8 cellular contexts compared by ENCODE assay signal in the genomic region with DNA sequence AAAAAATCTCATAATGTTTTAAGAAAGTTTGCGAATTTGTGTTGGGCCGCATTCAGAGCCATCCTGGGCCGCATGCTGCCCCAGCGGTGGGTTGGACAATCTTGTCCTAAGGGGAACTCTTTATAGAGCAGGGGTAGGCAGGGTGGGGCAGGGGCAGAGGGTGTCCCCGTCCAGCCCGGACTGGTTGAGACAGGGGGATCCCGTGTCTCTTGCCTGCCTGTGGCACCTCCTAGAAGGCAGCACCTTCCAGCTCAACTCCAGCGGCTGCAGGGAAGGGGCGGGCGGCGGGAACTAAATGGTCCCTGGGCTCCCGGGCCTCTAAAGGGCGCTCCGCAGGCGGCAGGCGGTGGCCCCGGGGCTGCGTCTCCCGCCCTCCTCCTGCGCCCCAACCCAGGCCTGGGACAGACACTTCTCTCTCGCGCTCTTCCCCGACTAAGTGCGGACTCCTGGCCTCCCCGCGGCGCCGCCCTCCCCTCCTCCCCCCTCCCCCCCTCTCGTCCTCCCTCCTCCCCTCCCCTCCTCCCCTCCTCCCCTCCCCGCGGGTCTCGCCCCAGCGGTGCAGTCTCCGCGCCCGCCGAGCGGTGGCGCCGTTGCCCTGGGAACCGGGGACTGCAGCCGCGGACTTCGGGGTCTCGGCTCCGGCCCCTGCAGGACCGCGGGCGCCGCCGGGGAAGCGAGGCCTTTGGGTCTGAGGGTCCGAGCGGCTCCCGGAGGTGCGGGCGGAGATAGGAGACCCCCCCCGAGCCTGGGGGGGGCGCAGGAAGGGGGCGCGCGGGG.
DNase-seq lines count a peak whose midpoint lies in the region; ATAC-seq and TF ChIP-seq lines count a peak whose summit lies in the region.

No MANE protein-coding gene starts in this region.

- H3K4me3 ChIP-seq in Loucy (ENCODE audit: low read length, poor library complexity, severe bottlenecking), result no peak overlapping the region
- H3K4me3 ChIP-seq in gastroesophageal sphincter, result peak overlapping the region in 1 of 2 donors; percentile 43
- peak overlapping the region; percentile 25 to 27 for H3K4me3 ChIP-seq in prostate gland

- H3K9ac ChIP-seq in Loucy (ENCODE audit: low read depth, low read length, poor library complexity, severe bottlenecking), result no peak overlapping the region

- H3K4me1 ChIP-seq in Loucy (ENCODE audit: insufficient read depth, low read length, poor library complexity, severe bottlenecking) (no peaks in the 10 kb centered on the region), gastroesophageal sphincter (peaks cover 0 to 17% (median 4%) of the 10 kb centered on the region in 3 donors), prostate gland (replicated peaks) (no peaks in the 10 kb centered on the region)

- no peaks in the 10 kb centered on the region for H3K9me3 ChIP-seq in Loucy (ENCODE audit: insufficient read depth, low read depth, low read length)
- H3K9me3 ChIP-seq in gastroesophageal sphincter, result peaks cover 0 to 17% (median 0%) of the 10 kb centered on the region in 3 donors
- H3K9me3 ChIP-seq in prostate gland, result no peaks in the 10 kb centered on the region

- TF ChIP-seq CTCF in Loucy (conservative IDR thresholded peaks at IDR 0.05; ENCODE audit: low read length) (peak; percentile 29), gastroesophageal sphincter (IDR thresholded peaks at IDR 0.05) (peak in 2 of 4 experiments; percentile 8 to 39), prostate gland (IDR thresholded peaks at IDR 0.05) (peak in 3 of 4 experiments; percentile 7 to 44 (median 40))

- H4K20me1 ChIP-seq in Loucy (ENCODE audit: insufficient read depth, low read length, poor library complexity, severe bottlenecking), result no peaks in the 10 kb centered on the region

- no peak for TF ChIP-seq POLR2A in gastroesophageal sphincter (IDR thresholded peaks at IDR 0.05)
- no peak for TF ChIP-seq POLR2A in prostate gland (IDR thresholded peaks at IDR 0.05)

- peak; percentile 50 for ATAC-seq in gastroesophageal sphincter
- ATAC-seq in GM19467 (IDR thresholded peaks at IDR 0.05; ENCODE audit: unreplicated experiment), result no peak
- no peak for ATAC-seq in GM21825 (IDR thresholded peaks at IDR 0.05; ENCODE audit: unreplicated experiment)

- intact Hi-C loops in prostate gland (cut with DNase I), result no loop called here

- H3K4me2 ChIP-seq in Loucy (ENCODE audit: low read depth, low read length, poor library complexity, severe bottlenecking), result no peak overlapping the region

- no peaks in the 10 kb centered on the region for H3F3A ChIP-seq in Loucy (ENCODE audit: low read depth)

- H3K79me2 ChIP-seq in Loucy (ENCODE audit: insufficient read depth, low read length), result no peaks in the 10 kb centered on the region

- DNase-seq in Daoy (ENCODE audit: low read depth) (peak; percentile 63), activated T-cell treated with anti-CD3 and anti-CD28 coated beads for 48 hours (ENCODE audit: low read depth) (peak; percentile 55), prostate gland (ENCODE audit: low spot score) (peak; percentile 31), amniotic stem cell (lab: John Stamatoyannopoulos, UW) (no peak)

- WGBS in gastroesophageal sphincter (ENCODE audit: low coverage in 1 of 2), 2 donors, result 0 to 30% methylated on average over 3 to 4 of the region's 62 CpGs
- WGBS in prostate gland, result 9% methylated on average over 26 of the region's 62 CpGs

- H3K36me3 ChIP-seq in Loucy (ENCODE audit: insufficient read depth, low read length) (no peaks in the 10 kb centered on the region), gastroesophageal sphincter (no peaks in the 10 kb centered on the region), prostate gland (no peaks in the 10 kb centered on the region)

- no peak overlapping the region for H3K27ac ChIP-seq in gastroesophageal sphincter
- no peak overlapping the region for H3K27ac ChIP-seq in prostate gland

- no peaks in the 10 kb centered on the region for H3K9me2 ChIP-seq in Loucy (replicated peaks; ENCODE audit: low read depth, low read length)

- no peak for TF ChIP-seq EP300 in gastroesophageal sphincter (IDR thresholded peaks at IDR 0.05)

- H2AFZ ChIP-seq in Loucy (ENCODE audit: low read length), result no peak overlapping the region

- no peaks in the 10 kb centered on the region for H3K27me3 ChIP-seq in Loucy (ENCODE audit: insufficient read depth, low read length, poor library complexity, severe bottlenecking)
- H3K27me3 ChIP-seq in gastroesophageal sphincter, result peaks cover 96% of the 10 kb centered on the region
- H3K27me3 ChIP-seq in prostate gland (replicated peaks; ENCODE audit: insufficient read depth), result no peaks in the 10 kb centered on the region
